In genomic region chr6:16855460-16855859, GRCh38 we compare ENCODE assay signal across 15 cellular contexts.
A peak's percentile ranks its signal among the peaks of the same experiment; 100 is the strongest.
DNase-seq lines count a peak whose midpoint lies in the region; ATAC-seq and TF ChIP-seq lines count a peak whose summit lies in the region.
"Had no signal": no experiment of that assay in that cellular context is flagged by ENCODE, and none has a peak within 500 bp of the region (broad histone marks: within the 10 kb centered on the region; RNA-seq: fewer than 3 reads in every experiment).

No MANE protein-coding gene starts in this region.

- peaks cover 17% of the 10 kb centered on the region for H3K4me1 ChIP-seq in HEK293 (ENCODE audit: control insufficient read depth, insufficient read depth, low read length)
- H3K4me1 ChIP-seq: left ventricle myocardium inferior had no signal

- POLR2A ChIA-PET in HEK293 (lab: Yijun Ruan, JAX): no interaction called here

- DNase-seq in SKM-1 treated with dmso at 0.1 percent for 144 hours (lab: John Stamatoyannopoulos, UW; ENCODE audit: unreplicated experiment) (peak; percentile 36), GM03348 (ENCODE audit: low spot score) (no peak), NCI-H2196 treated with DMSO at 0.1 percent for 48 hours (lab: John Stamatoyannopoulos, UW; ENCODE audit: unreplicated experiment) (no peak), GM13976 (ENCODE audit: low spot score) (no peak), NCI-H82 treated with DMSO at 0.1 percent for 48 hours (lab: John Stamatoyannopoulos, UW; ENCODE audit: unreplicated experiment) (no peak)
- DNase-seq: activated CD8-positive, alpha-beta memory T cell treated with anti-CD3 and anti-CD28 coated beads, Interleukin-2, amount 10 ng/mL, durations not matched to agents 7 days and 5 days; left ventricle myocardium inferior; NCI-H2171 treated with DMSO at 0.1 percent for 48 hours; T-helper 9 cell had no signal

- CTCF ChIA-PET in HEK293 (lab: Yijun Ruan, JAX): interaction anchor here (0.6 to 1.5 kb wide), 3 partner anchors 35 to 509 kb away, joined by 3 to 5 read pairs (median 3); no protein-coding TSS in a partner anchor

- no peak overlapping the region for H3K27ac ChIP-seq in HEK293 (ENCODE audit: extremely low read depth, low read depth, low read length)
- H3K27ac ChIP-seq: KMS-11, left ventricle myocardium inferior had no signal

- no peaks in the 10 kb centered on the region for H3K36me3 ChIP-seq in HEK293 (ENCODE audit: control insufficient read depth in 2 of 2, insufficient read depth in 1 of 2, low read length in 2 of 2)
- H3K36me3 ChIP-seq: left ventricle myocardium inferior had no signal

- TF ChIP-seq CTCF in HEK293 (tag by site-specific recombination; IDR thresholded peaks at IDR 0.05) (no peak), GM13976 (IDR thresholded peaks at IDR 0.05; ENCODE audit: borderline replicate concordance, control extremely low read depth, extremely low read depth, insufficient read depth, missing control alignments) (no peak)

- ATAC-seq in GM19324 (IDR thresholded peaks at IDR 0.05; ENCODE audit: low FRiP score, unreplicated experiment) (peak; percentile 59), HG03342 (IDR thresholded peaks at IDR 0.05; ENCODE audit: unreplicated experiment) (peak; percentile 49)
- ATAC-seq: Panc1, sciatic nerve had no signal

- in situ Hi-C loops in GM13976 (cut with MboI; ENCODE audit: low sequenced_read_pairs, unreplicated experiment): no loop called here

- H3K4me3 ChIP-seq in HEK293 (ENCODE audit: low read depth, low read length): no peak overlapping the region
- H3K4me3 ChIP-seq: left ventricle myocardium inferior had no signal

- H3K9me3 ChIP-seq in HEK293 (ENCODE audit: control insufficient read depth, insufficient read depth, low read depth, low read length): no peaks in the 10 kb centered on the region
- H3K9me3 ChIP-seq: left ventricle myocardium inferior had no signal

TF ChIP-seq in HEK293, 187 proteins besides CTCF, POLR2A, EP300 and RAD21:
- TF ChIP-seq ZNF837 (tag by site-specific recombination; IDR thresholded peaks at IDR 0.05) (no peak), ZNF843 (tag by site-specific recombination; IDR thresholded peaks at IDR 0.05) (0 out of 2 replicates have a peak, but pooled peaks have one; percentile 46), ZNF24 (tag by site-specific recombination; IDR thresholded peaks at IDR 0.05) (peak; percentile 40; the same call in 1 of the 2 replicates), OSR2 (tag by site-specific recombination; IDR thresholded peaks at IDR 0.05) (peak; percentile 51; the same call in 1 of the 2 replicates), TCF7L2 (IDR thresholded peaks at IDR 0.05; ENCODE audit: borderline replicate concordance, low read depth, low read length) (0 out of 2 replicates have a peak, but pooled peaks have one; percentile 7), ZSCAN4 (tag by site-specific recombination; IDR thresholded peaks at IDR 0.05) (no peak), ZNF747 (tag by site-specific recombination; IDR thresholded peaks at IDR 0.05) (no peak), ZNF10 (tag by site-specific recombination; IDR thresholded peaks at IDR 0.05) (no peak), WT1 (tag by site-specific recombination; IDR thresholded peaks at IDR 0.05) (peak; percentile 58; the same call in 1 of the 2 replicates)
TF ChIP-seq in HEK293: peak in this region for 5.
